In the genomic region with DNA sequence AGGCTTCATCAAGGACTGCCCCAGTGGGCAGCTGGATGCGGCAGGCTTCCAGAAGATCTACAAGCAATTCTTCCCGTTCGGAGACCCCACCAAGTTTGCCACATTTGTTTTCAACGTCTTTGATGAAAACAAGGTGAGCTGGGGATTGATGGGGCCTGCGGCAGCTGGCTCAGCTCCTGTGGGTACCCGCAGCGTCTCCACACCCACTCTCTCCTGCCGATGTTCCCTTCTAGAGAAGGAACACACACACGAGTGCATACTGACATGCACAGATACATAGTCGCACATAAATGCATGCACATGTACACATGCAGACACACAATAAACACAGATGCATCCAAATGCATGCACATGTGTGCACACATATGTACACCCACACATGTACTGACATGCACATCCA, we compare ENCODE assay signal across 1 cellular context.
A peak's percentile ranks its signal among the peaks of the same experiment; 100 is the strongest.
TF ChIP-seq lines count a peak whose summit lies in the region.

No MANE protein-coding gene starts in this region.

TF ChIP-seq in HepG2, 621 proteins besides CTCF, POLR2A, EP300 and RAD21:
- TF ChIP-seq AHR (CRISPR knock-in tag; IDR thresholded peaks at IDR 0.05) = no peak
- TF ChIP-seq TBX3 (IDR thresholded peaks at IDR 0.05; ENCODE audit: borderline replicate concordance) = no peak
- no peak for TF ChIP-seq SRSF9 (IDR thresholded peaks at IDR 0.05; ENCODE audit: borderline replicate concordance, insufficient read depth, low read depth, low read length, poor library complexity, severe bottlenecking)
- TF ChIP-seq FOXO1 (CRISPR knock-in tag; IDR thresholded peaks at IDR 0.05) = no peak
- peak; percentile 66 for TF ChIP-seq MNT (IDR thresholded peaks at IDR 0.05)
- TF ChIP-seq MZF1 (CRISPR knock-in tag; IDR thresholded peaks at IDR 0.05; ENCODE audit: borderline replicate concordance) = no peak
- no peak for TF ChIP-seq RBAK (CRISPR knock-in tag; IDR thresholded peaks at IDR 0.05)
TF ChIP-seq in HepG2: peak in this region for 1.
